In genomic region chr18:652131-652530, GRCh38 we compare ENCODE assay signal across 21 cellular contexts. TPM values are rescaled to one million over a fixed set of nuclear protein-coding genes. Genes with fewer than 3 reads are reported as not detected.
"Had no signal": no experiment of that assay in that cellular context is flagged by ENCODE, and none has a peak within 500 bp of the region (broad histone marks: within the 10 kb centered on the region; RNA-seq: fewer than 3 reads in every experiment).

No MANE protein-coding gene starts in this region.

- H3K4me3 ChIP-seq: adrenal gland, colonic mucosa, mucosa of descending colon, right atrium auricular region, suprapubic skin had no signal

- H3K36me3 ChIP-seq: adrenal gland, colonic mucosa, right atrium auricular region, suprapubic skin had no signal

- H3K27ac ChIP-seq: adrenal gland, colonic mucosa, right atrium auricular region, suprapubic skin had no signal

- DNase-seq: activated CD4-positive, alpha-beta T cell treated with anti-CD3 and anti-CD28 coated beads, Interleukin-2, amount 50 U/mL, for 4 hours; activated CD4-positive, CD25-positive, alpha-beta regulatory T cell treated with anti-CD3 and anti-CD28 coated beads, Interleukin-2, amount 50 U/mL, for 72 hours; activated CD8-positive, alpha-beta memory T cell treated with anti-CD3 and anti-CD28 coated beads, Interleukin-2, amount 10 ng/mL, durations not matched to agents 7 days and 5 days; activated effector memory CD4-positive, alpha-beta T cell treated with Interleukin-2 at 50 U/mL for 16 hours; activated T-cell treated with anti-CD3 and anti-CD28 coated beads, Interleukin-2, amount 50 U/mL, for 4 hours; adrenal gland; colonic mucosa; foreskin fibroblast; head of caudate nucleus; kidney glomerular epithelial cell; left ventricle myocardium superior; mucosa of descending colon; naive thymus-derived CD8-positive, alpha-beta T cell; small intestine; stimulated activated CD4-positive, alpha-beta T cell treated with anti-CD3 and anti-CD28 coated beads, Interleukin-4, amount 100 ng/mL, for 24 hours; stimulated activated naive CD4-positive, alpha-beta T cell had no signal

- H3K4me1 ChIP-seq: colonic mucosa had no signal

- H3K27me3 ChIP-seq: colonic mucosa, right atrium auricular region had no signal

- ATAC-seq: activated CD8-positive, alpha-beta memory T cell treated with anti-CD3 and anti-CD28 coated beads, Interleukin-2, amount 10 ng/mL, durations not matched to agents 7 days and 5 days; activated T-cell treated with anti-CD3 and anti-CD28 coated beads, Interleukin-2, amount 50 U/mL, for 4 hours; esophagus mucosa; left ventricle myocardium superior; mucosa of descending colon; naive thymus-derived CD8-positive, alpha-beta T cell had no signal

- H3K9me3 ChIP-seq: adrenal gland, colonic mucosa, mucosa of descending colon, right atrium auricular region, suprapubic skin had no signal

RNA-seq across cellular contexts. Expression of gene TYMS, which starts 5.3 kb away (rescaled TPM):
- total RNA-seq: naive thymus-derived CD8-positive, alpha-beta T cell had no signal

RNA-seq across cellular contexts. Expression of gene CLUL1, which starts 55.3 kb away (rescaled TPM):
- total RNA-seq: activated CD8-positive, alpha-beta memory T cell treated with anti-CD3 and anti-CD28 coated beads, Interleukin-2, amount 10 ng/mL, durations not matched to agents 7 days and 5 days; activated T-cell treated with anti-CD3 and anti-CD28 coated beads, Interleukin-2, amount 50 U/mL, for 4 hours; cardiac septum; colonic mucosa; left ventricle myocardium superior; mucosa of descending colon; posterior vena cava had no signal
